Comparison of ENCODE assay signal across 17 cellular contexts in the genomic region with DNA sequence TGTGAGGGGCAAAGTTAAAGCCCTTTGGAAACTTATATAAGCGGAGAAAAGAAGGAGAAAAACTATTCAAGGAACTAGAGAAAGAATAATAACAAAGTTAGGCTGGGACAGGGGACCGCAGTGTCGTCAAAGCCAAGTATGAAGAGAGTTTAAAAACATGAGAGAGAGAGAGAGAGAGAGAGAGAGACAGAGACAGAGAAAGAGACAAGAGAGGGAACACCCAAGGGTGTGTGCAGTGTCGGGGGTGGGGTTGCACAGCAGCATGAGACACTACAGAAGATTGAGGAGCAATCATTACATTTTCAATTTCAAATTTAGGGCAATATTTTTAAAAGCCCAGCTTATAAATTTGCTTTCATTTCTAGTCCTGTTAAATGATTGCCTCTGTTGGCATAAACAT.
DNase-seq lines count a peak whose midpoint lies in the region; ATAC-seq and TF ChIP-seq lines count a peak whose summit lies in the region.
"Had no signal": no experiment of that assay in that cellular context is flagged by ENCODE, and none has a peak within 500 bp of the region (broad histone marks: within the 10 kb centered on the region; RNA-seq: fewer than 3 reads in every experiment).

No MANE protein-coding gene starts in this region.

- no peaks in the 10 kb centered on the region for H3K27me3 ChIP-seq in right atrium auricular region
- no peaks in the 10 kb centered on the region for H3K27me3 ChIP-seq in tibial artery

- H3K27ac ChIP-seq in right atrium auricular region, result no peak overlapping the region
- H3K27ac ChIP-seq in tibial artery, result peak overlapping the region; percentile 31 to 37
- H3K27ac ChIP-seq: 22Rv1, A549, C4-2B, GM23248 had no signal

- H3K4me3 ChIP-seq in right atrium auricular region, result no peak overlapping the region
- H3K4me3 ChIP-seq in tibial artery, result no peak overlapping the region
- H3K4me3 ChIP-seq: A549, GM23248, HAP-1 had no signal

- TF ChIP-seq CTCF in right atrium auricular region (IDR thresholded peaks at IDR 0.05) (no peak), tibial artery (IDR thresholded peaks at IDR 0.05) (no peak)

- H3K36me3 ChIP-seq in right atrium auricular region, result peaks cover 9% of the 10 kb centered on the region
- H3K36me3 ChIP-seq in tibial artery, result peaks cover 0 to 14% (median 7%) of the 10 kb centered on the region in 3 donors

- ATAC-seq in Right ventricle myocardium inferior, result peak; percentile 40
- peak; percentile 49 for ATAC-seq in sciatic nerve
- ATAC-seq: A549 had no signal

- intact Hi-C loops in Right ventricle myocardium inferior (cut with DNase I), result no loop called here
- intact Hi-C loops in sciatic nerve (cut with DNase I), result no loop called here
- intact Hi-C loops in tibial artery (cut with DNase I; ENCODE audit: low total_unique reads), result no loop called here

- no peak for TF ChIP-seq POLR2A in erythroblast (IDR thresholded peaks at IDR 0.05; ENCODE audit: low read length)

- H3K4me1 ChIP-seq in right atrium auricular region, result no peaks in the 10 kb centered on the region
- peaks cover 0 to 54% (median 9%) of the 10 kb centered on the region in 4 donors for H3K4me1 ChIP-seq in tibial artery
- H3K4me1 ChIP-seq: A549, HAP-1 had no signal

- DNase-seq in Right ventricle myocardium inferior (ENCODE audit: missing footprints) (no peak), right atrium auricular region (ENCODE audit: low spot score) (no peak), erythroblast (lab: John Stamatoyannopoulos, UW) (peak; percentile 10 to 15), sciatic nerve (ENCODE audit: low spot score) (no peak), tibial artery (no peak), NCI-H2029 treated with DMSO at 0.1 percent for 48 hours (lab: John Stamatoyannopoulos, UW) (no peak)
- no peak for DNase-seq in stimulated activated CD8-positive, alpha-beta memory T cell treated with anti-CD3 and anti-CD28 coated beads, Interleukin-4, amount 100 ng/mL, for 48 hours
- DNase-seq: AML-193; CD4-positive, alpha-beta T cell; DMS153; DMS79; GDM1; GM23248 had no signal

- H3K9me3 ChIP-seq in right atrium auricular region, result no peaks in the 10 kb centered on the region
- no peaks in the 10 kb centered on the region for H3K9me3 ChIP-seq in tibial artery
- H3K9me3 ChIP-seq: A549, HAP-1 had no signal

Comparison
In these comparisons a context has a peak if more than half of its experiments do, and no peak if none do; other contexts are left out.
1. DNase-seq: peak in erythroblast (2 of 2); none in Right ventricle myocardium inferior (single experiment), right atrium auricular region (single experiment), sciatic nerve (single experiment), tibial artery (0 of 2), stimulated activated CD8-positive, alpha-beta memory T cell treated with anti-CD3 and anti-CD28 coated beads, Interleukin-4, amount 100 ng/mL, for 48 hours (single experiment) and NCI-H2029 treated with DMSO at 0.1 percent for 48 hours (single experiment).
2. H3K27ac ChIP-seq: peak in tibial artery (2 of 2); none in right atrium auricular region (0 of 2).